In the genomic region with DNA sequence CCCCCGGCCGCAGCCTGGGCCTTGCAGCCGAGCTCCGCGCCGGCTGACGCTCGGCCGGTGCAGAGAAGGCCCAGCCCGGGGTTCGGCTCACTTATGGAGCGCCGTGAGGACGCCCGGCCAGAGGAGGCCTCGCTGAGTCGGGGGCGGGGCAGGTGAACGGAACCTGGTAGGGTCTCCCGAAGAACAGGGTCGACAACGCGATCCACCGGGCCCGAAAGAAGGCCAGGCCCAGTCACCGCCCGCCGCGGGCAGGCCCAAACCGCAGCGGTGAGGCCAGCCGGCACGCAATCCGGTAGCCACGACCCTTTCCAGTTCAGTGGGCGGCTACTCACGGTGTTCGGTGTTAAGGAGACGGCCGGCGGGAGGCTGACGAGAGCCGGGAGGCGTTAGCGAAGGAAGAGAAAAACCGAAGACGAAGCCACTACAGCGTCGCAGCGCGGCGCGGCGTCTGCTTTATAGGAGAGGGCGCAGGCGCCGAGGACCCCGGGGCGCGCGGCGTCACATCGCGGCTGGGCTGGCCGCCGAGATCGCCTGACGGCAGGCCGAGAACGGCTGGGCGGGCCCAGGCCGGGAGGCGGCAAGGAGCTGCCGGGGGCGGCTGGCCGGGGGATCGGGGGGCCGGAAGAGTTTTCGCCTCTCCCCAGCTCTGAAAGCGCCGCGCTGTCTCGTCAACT, we compare ENCODE assay signal across 1 cellular context.
A peak's percentile ranks its signal among the peaks of the same experiment; 100 is the strongest.
TF ChIP-seq lines count a peak whose summit lies in the region.

A gene (minus strand): TSS at position 428 of the 674 bp plus-strand sequence. CDS start 2,928 bp downstream, outside the sequence.

TF ChIP-seq in K562, 482 proteins besides CTCF, POLR2A, EP300 and RAD21 (continued from another document and continues in another):
- no peak for TF ChIP-seq NUFIP1 (IDR thresholded peaks at IDR 0.05; ENCODE audit: partially characterized antibody)
- TF ChIP-seq TAL1 (IDR thresholded peaks at IDR 0.05), result no peak
- TF ChIP-seq, protein P1, sequence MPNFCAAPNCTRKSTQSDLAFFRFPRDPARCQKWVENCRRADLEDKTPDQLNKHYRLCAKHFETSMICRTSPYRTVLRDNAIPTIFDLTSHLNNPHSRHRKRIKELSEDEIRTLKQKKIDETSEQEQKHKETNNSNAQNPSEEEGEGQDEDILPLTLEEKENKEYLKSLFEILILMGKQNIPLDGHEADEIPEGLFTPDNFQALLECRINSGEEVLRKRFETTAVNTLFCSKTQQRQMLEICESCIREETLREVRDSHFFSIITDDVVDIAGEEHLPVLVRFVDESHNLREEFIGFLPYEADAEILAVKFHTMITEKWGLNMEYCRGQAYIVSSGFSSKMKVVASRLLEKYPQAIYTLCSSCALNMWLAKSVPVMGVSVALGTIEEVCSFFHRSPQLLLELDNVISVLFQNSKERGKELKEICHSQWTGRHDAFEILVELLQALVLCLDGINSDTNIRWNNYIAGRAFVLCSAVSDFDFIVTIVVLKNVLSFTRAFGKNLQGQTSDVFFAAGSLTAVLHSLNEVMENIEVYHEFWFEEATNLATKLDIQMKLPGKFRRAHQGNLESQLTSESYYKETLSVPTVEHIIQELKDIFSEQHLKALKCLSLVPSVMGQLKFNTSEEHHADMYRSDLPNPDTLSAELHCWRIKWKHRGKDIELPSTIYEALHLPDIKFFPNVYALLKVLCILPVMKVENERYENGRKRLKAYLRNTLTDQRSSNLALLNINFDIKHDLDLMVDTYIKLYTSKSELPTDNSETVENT (CRISPR knock-in tag; IDR thresholded peaks at IDR 0.05), result 0 out of 2 replicates have a peak, but pooled peaks have one; percentile 80
- no peak for TF ChIP-seq RBM34 (IDR thresholded peaks at IDR 0.05; ENCODE audit: borderline replicate concordance, insufficient read depth, low read length)
- TF ChIP-seq HMGN3 (IDR thresholded peaks at IDR 0.05; ENCODE audit: borderline replicate concordance, extremely low read depth, insufficient read length, low read depth, low read length), result peak; percentile 63
- TF ChIP-seq MECOM (CRISPR knock-in tag; IDR thresholded peaks at IDR 0.05), result no peak
- peak; percentile 77 for TF ChIP-seq TGIF2 (CRISPR knock-in tag; IDR thresholded peaks at IDR 0.05)
- TF ChIP-seq KHSRP (IDR thresholded peaks at IDR 0.05), result no peak
- TF ChIP-seq, protein P2, sequence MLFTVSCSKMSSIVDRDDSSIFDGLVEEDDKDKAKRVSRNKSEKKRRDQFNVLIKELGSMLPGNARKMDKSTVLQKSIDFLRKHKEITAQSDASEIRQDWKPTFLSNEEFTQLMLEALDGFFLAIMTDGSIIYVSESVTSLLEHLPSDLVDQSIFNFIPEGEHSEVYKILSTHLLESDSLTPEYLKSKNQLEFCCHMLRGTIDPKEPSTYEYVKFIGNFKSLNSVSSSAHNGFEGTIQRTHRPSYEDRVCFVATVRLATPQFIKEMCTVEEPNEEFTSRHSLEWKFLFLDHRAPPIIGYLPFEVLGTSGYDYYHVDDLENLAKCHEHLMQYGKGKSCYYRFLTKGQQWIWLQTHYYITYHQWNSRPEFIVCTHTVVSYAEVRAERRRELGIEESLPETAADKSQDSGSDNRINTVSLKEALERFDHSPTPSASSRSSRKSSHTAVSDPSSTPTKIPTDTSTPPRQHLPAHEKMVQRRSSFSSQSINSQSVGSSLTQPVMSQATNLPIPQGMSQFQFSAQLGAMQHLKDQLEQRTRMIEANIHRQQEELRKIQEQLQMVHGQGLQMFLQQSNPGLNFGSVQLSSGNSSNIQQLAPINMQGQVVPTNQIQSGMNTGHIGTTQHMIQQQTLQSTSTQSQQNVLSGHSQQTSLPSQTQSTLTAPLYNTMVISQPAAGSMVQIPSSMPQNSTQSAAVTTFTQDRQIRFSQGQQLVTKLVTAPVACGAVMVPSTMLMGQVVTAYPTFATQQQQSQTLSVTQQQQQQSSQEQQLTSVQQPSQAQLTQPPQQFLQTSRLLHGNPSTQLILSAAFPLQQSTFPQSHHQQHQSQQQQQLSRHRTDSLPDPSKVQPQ (CRISPR knock-in tag; IDR thresholded peaks at IDR 0.05; ENCODE audit: borderline replicate concordance), result no peak
- TF ChIP-seq STAG1 (CRISPR knock-in tag; IDR thresholded peaks at IDR 0.05; ENCODE audit: borderline replicate concordance), result peak; percentile 20; the same call in 1 of the 2 replicates
- TF ChIP-seq CREM (IDR thresholded peaks at IDR 0.05; ENCODE audit: low read depth), result peak; percentile 86
- no peak for TF ChIP-seq POLR3G (IDR thresholded peaks at IDR 0.05; ENCODE audit: extremely low read depth, insufficient read length, insufficient replicate concordance)
- no peak for TF ChIP-seq SNIP1 (IDR thresholded peaks at IDR 0.05; ENCODE audit: low read depth)
- no peak for TF ChIP-seq ZNF589 (CRISPR knock-in tag; IDR thresholded peaks at IDR 0.05; ENCODE audit: low read depth)
- TF ChIP-seq, protein P3, sequence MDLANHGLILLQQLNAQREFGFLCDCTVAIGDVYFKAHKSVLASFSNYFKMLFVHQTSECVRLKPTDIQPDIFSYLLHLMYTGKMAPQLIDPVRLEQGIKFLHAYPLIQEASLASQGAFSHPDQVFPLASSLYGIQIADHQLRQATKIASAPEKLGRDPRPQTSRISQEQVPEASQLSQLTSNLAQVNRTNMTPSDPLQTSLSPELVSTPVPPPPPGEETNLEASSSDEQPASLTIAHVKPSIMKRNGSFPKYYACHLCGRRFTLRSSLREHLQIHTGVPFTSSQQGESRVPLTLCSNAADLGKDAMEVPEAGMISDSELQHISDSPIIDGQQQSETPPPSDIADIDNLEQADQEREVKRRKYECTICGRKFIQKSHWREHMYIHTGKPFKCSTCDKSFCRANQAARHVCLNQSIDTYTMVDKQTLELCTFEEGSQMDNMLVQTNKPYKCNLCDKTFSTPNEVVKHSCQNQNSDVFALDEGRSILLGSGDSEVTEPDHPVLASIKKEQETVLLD (IDR thresholded peaks at IDR 0.05), result no peak
- peak; percentile 100 for TF ChIP-seq KAT7 (CRISPR knock-in tag; IDR thresholded peaks at IDR 0.05; ENCODE audit: borderline replicate concordance)
- TF ChIP-seq POLR2H (tag; IDR thresholded peaks at IDR 0.05; ENCODE audit: low read depth), result peak; percentile 98
- no peak for TF ChIP-seq ZNF212 (CRISPR knock-in tag; IDR thresholded peaks at IDR 0.05)
- peak; percentile 70; the same call in 1 of the 2 replicates for TF ChIP-seq ATF7 (IDR thresholded peaks at IDR 0.05)
- TF ChIP-seq ARNT (IDR thresholded peaks at IDR 0.05), result no peak
- TF ChIP-seq RUNX1 (IDR thresholded peaks at IDR 0.05; ENCODE audit: low read depth), result no peak
- no peak for TF ChIP-seq CBFA2T3 (IDR thresholded peaks at IDR 0.05)
- TF ChIP-seq HNRNPH1 (optimal IDR thresholded peaks at IDR 0.05; ENCODE audit: low read depth, low read length), result no peak
- TF ChIP-seq GATAD2A (IDR thresholded peaks at IDR 0.05), result no peak
- TF ChIP-seq BDP1 (IDR thresholded peaks at IDR 0.05; ENCODE audit: insufficient read depth, insufficient read length), result no peak
- TF ChIP-seq SMARCC2 (IDR thresholded peaks at IDR 0.05; ENCODE audit: low read depth), result no peak
- TF ChIP-seq, protein P4, sequence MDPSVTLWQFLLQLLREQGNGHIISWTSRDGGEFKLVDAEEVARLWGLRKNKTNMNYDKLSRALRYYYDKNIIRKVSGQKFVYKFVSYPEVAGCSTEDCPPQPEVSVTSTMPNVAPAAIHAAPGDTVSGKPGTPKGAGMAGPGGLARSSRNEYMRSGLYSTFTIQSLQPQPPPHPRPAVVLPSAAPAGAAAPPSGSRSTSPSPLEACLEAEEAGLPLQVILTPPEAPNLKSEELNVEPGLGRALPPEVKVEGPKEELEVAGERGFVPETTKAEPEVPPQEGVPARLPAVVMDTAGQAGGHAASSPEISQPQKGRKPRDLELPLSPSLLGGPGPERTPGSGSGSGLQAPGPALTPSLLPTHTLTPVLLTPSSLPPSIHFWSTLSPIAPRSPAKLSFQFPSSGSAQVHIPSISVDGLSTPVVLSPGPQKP (CRISPR knock-in tag; IDR thresholded peaks at IDR 0.05), result no peak
- no peak for TF ChIP-seq PTTG1 (tag; IDR thresholded peaks at IDR 0.05; ENCODE audit: low read depth)
- no peak for TF ChIP-seq KAT2B (IDR thresholded peaks at IDR 0.05; ENCODE audit: low read depth, low read length)
- TF ChIP-seq MCM7 (IDR thresholded peaks at IDR 0.05), result no peak
- TF ChIP-seq, protein P5, sequence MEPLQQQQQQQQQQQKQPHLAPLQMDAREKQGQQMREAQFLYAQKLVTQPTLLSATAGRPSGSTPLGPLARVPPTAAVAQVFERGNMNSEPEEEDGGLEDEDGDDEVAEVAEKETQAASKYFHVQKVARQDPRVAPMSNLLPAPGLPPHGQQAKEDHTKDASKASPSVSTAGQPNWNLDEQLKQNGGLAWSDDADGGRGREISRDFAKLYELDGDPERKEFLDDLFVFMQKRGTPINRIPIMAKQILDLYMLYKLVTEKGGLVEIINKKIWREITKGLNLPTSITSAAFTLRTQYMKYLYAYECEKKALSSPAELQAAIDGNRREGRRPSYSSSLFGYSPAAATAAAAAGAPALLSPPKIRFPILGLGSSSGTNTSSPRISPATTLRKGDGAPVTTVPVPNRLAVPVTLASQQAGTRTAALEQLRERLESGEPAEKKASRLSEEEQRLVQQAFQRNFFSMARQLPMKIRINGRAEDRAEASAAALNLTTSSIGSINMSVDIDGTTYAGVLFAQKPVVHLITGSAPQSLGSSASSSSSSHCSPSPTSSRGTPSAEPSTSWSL (CRISPR knock-in tag; IDR thresholded peaks at IDR 0.05; ENCODE audit: borderline replicate concordance), result no peak
- TF ChIP-seq, protein P6, sequence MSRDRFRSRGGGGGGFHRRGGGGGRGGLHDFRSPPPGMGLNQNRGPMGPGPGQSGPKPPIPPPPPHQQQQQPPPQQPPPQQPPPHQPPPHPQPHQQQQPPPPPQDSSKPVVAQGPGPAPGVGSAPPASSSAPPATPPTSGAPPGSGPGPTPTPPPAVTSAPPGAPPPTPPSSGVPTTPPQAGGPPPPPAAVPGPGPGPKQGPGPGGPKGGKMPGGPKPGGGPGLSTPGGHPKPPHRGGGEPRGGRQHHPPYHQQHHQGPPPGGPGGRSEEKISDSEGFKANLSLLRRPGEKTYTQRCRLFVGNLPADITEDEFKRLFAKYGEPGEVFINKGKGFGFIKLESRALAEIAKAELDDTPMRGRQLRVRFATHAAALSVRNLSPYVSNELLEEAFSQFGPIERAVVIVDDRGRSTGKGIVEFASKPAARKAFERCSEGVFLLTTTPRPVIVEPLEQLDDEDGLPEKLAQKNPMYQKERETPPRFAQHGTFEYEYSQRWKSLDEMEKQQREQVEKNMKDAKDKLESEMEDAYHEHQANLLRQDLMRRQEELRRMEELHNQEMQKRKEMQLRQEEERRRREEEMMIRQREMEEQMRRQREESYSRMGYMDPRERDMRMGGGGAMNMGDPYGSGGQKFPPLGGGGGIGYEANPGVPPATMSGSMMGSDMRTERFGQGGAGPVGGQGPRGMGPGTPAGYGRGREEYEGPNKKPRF (IDR thresholded peaks at IDR 0.05; ENCODE audit: low read depth, low read length), result no peak
- TF ChIP-seq, protein P7, sequence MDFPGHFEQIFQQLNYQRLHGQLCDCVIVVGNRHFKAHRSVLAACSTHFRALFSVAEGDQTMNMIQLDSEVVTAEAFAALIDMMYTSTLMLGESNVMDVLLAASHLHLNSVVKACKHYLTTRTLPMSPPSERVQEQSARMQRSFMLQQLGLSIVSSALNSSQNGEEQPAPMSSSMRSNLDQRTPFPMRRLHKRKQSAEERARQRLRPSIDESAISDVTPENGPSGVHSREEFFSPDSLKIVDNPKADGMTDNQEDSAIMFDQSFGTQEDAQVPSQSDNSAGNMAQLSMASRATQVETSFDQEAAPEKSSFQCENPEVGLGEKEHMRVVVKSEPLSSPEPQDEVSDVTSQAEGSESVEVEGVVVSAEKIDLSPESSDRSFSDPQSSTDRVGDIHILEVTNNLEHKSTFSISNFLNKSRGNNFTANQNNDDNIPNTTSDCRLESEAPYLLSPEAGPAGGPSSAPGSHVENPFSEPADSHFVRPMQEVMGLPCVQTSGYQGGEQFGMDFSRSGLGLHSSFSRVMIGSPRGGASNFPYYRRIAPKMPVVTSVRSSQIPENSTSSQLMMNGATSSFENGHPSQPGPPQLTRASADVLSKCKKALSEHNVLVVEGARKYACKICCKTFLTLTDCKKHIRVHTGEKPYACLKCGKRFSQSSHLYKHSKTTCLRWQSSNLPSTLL (IDR thresholded peaks at IDR 0.05), result no peak
- 0 out of 2 replicates have a peak, but pooled peaks have one; percentile 7 for TF ChIP-seq TCF3 (CRISPR knock-in tag; IDR thresholded peaks at IDR 0.05)
- no peak for TF ChIP-seq KAT8 (IDR thresholded peaks at IDR 0.05; ENCODE audit: low read depth)
- TF ChIP-seq, protein P8, sequence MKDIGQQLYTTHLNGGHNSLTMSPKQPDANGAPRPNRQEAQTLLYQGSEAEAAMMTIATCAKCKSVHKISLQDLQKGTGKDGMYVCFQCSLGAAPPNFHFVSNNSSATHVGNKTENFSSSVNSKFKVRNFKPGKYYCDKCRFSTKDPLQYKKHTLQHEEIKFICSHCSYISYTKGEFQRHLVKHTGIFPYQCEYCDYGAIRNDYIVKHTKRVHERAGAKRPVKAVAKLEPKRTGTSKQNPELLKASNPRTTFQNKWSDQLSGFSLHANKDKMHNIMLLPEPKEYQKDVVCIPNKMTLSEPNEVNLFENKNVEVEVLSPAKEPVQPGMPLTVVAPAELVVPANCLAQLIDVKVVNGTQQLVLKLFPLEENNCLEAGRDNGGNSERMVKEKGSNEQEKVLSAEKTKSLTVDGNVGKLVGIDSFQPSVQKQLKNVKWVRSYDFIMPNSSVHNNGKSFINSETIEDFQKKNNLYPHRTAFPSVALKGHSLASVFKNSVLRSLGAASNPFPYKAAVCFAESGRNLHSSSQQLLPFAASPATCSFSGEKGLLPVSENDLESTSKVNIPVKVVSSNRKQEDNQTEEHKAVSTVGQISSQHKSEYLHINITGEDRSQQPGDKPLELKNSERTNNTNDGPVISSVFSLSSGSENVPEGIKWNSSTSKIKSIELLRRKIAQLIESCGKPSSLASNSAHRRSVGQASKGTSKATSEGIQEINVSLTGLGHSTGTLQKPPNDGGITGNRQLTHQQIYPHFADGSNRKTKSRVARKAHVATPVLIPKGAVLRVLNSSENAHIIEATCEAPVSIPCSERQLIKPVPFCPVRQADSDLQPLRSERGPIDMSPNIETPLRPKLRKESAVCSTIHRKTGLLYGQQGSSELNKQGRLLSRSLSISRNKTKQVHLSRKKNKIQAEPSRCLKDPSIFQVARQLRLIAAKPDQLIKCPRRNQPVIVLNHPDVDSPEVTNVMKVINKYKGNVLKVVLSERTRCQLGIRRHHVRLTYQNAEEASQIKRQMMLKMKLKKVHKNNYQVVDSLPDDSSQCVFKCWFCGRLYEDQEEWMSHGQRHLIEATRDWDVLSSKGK (CRISPR knock-in tag; IDR thresholded peaks at IDR 0.05), result no peak
- no peak for TF ChIP-seq ZNF584 (CRISPR knock-in tag; IDR thresholded peaks at IDR 0.05; ENCODE audit: low read depth)
- TF ChIP-seq, protein P9, sequence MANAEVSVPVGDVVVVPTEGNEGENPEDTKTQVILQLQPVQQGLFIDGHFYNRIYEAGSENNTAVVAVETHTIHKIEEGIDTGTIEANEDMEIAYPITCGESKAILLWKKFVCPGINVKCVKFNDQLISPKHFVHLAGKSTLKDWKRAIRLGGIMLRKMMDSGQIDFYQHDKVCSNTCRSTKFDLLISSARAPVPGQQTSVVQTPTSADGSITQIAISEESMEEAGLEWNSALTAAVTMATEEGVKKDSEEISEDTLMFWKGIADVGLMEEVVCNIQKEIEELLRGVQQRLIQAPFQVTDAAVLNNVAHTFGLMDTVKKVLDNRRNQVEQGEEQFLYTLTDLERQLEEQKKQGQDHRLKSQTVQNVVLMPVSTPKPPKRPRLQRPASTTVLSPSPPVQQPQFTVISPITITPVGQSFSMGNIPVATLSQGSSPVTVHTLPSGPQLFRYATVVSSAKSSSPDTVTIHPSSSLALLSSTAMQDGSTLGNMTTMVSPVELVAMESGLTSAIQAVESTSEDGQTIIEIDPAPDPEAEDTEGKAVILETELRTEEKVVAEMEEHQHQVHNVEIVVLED (CRISPR knock-in tag; IDR thresholded peaks at IDR 0.05), result peak; percentile 77
